Comparison of ENCODE assay signal across 17 cellular contexts in genomic region chr20:5513975-5514516, GRCh38.
A peak's percentile ranks its signal among the peaks of the same experiment; 100 is the strongest.
DNase-seq lines count a peak whose midpoint lies in the region; TF ChIP-seq lines count a peak whose summit lies in the region.
"Had no signal": no experiment of that assay in that cellular context is flagged by ENCODE, and none has a peak within 500 bp of the region (broad histone marks: within the 10 kb centered on the region; RNA-seq: fewer than 3 reads in every experiment).

No MANE protein-coding gene starts in this region.

- TF ChIP-seq CTCF in colonic mucosa (IDR thresholded peaks at IDR 0.05): no peak
- no peak for TF ChIP-seq CTCF in nephron progenitor cell (IDR thresholded peaks at IDR 0.05)

- H3K27me3 ChIP-seq in colonic mucosa: no peaks in the 10 kb centered on the region
- H3K27me3 ChIP-seq in mucosa of rectum (ENCODE audit: control insufficient read depth in 2 of 2, insufficient read depth in 2 of 2, low read length in 2 of 2): no peaks in the 10 kb centered on the region

- H3K36me3 ChIP-seq in colonic mucosa (no peaks in the 10 kb centered on the region), mucosa of rectum (ENCODE audit: control insufficient read depth in 2 of 2, insufficient read depth in 2 of 2, low read length in 2 of 2) (no peaks in the 10 kb centered on the region)

- H3K9me3 Mint-ChIP-seq in nephron progenitor cell: peaks cover 4% of the 10 kb centered on the region
- H3K9me3 Mint-ChIP-seq: CD4-positive, alpha-beta T cell; effector memory CD8-positive, alpha-beta T cell; natural killer cell treated with Interleukin-12 subunit alpha and Interleukin-12 subunit beta and Interleukin-15 and Interleukin-18, amount 100 ng/mL, for 72 hours; stimulated activated memory B cell treated with anti-CD40 and anti-IgM and Interleukin-4, amounts not matched to agents 10 μg/mL and 1 μg/mL and 100 μg/mL, for 72 hours had no signal

- H3K27ac ChIP-seq in colonic mucosa: peak overlapping the region; percentile 68
- peak overlapping the region; percentile 67 to 86 for H3K27ac ChIP-seq in mucosa of rectum (ENCODE audit: low read depth in 2 of 2, low read length in 2 of 2)
- H3K27ac ChIP-seq: VCaP had no signal

- DNase-seq in DMS53 (lab: John Stamatoyannopoulos, UW) (peak; percentile 77), M059J (ENCODE audit: low read depth) (peak; percentile 93), colonic mucosa (peak; percentile 66), islet precursor cell (no peak), NCI-H82 (lab: John Stamatoyannopoulos, UW) (no peak), nephron progenitor cell (no peak), NCI-H2196 treated with DMSO at 0.1 percent for 48 hours (lab: John Stamatoyannopoulos, UW; ENCODE audit: unreplicated experiment) (no peak)
- DNase-seq: activated gamma-delta T cell; CD4-positive, alpha-beta T cell; effector memory CD8-positive, alpha-beta T cell; NCI-H1105; right cardiac atrium; stimulated activated CD4-positive, alpha-beta T cell treated with anti-CD3 and anti-CD28 coated beads, Interleukin-4, amount 100 ng/mL, for 4 hours had no signal

- no peak overlapping the region for H3K27ac Mint-ChIP-seq in nephron progenitor cell
- H3K27ac Mint-ChIP-seq: CD4-positive, alpha-beta T cell; effector memory CD8-positive, alpha-beta T cell; natural killer cell treated with Interleukin-12 subunit alpha and Interleukin-12 subunit beta and Interleukin-15 and Interleukin-18, amount 100 ng/mL, for 72 hours; stimulated activated memory B cell treated with anti-CD40 and anti-IgM and Interleukin-4, amounts not matched to agents 10 μg/mL and 1 μg/mL and 100 μg/mL, for 72 hours had no signal

- intact Hi-C loops in colonic mucosa (cut with DNase I): no loop called here

- H3K4me3 Mint-ChIP-seq in nephron progenitor cell: no peak overlapping the region
- H3K4me3 Mint-ChIP-seq: CD4-positive, alpha-beta T cell; effector memory CD8-positive, alpha-beta T cell; natural killer cell treated with Interleukin-12 subunit alpha and Interleukin-12 subunit beta and Interleukin-15 and Interleukin-18, amount 100 ng/mL, for 72 hours; stimulated activated memory B cell treated with anti-CD40 and anti-IgM and Interleukin-4, amounts not matched to agents 10 μg/mL and 1 μg/mL and 100 μg/mL, for 72 hours had no signal

- no peaks in the 10 kb centered on the region for H3K9me3 ChIP-seq in colonic mucosa
- no peaks in the 10 kb centered on the region for H3K9me3 ChIP-seq in mucosa of rectum (ENCODE audit: control insufficient read depth in 2 of 2, low read length in 2 of 2)

- H3K27me3 Mint-ChIP-seq in nephron progenitor cell (ENCODE audit: low read depth, poor library complexity): peaks cover 4% of the 10 kb centered on the region
- H3K27me3 Mint-ChIP-seq: CD4-positive, alpha-beta T cell; effector memory CD8-positive, alpha-beta T cell; natural killer cell treated with Interleukin-12 subunit alpha and Interleukin-12 subunit beta and Interleukin-15 and Interleukin-18, amount 100 ng/mL, for 72 hours; stimulated activated memory B cell treated with anti-CD40 and anti-IgM and Interleukin-4, amounts not matched to agents 10 μg/mL and 1 μg/mL and 100 μg/mL, for 72 hours had no signal

- H3K4me1 Mint-ChIP-seq in nephron progenitor cell: peaks cover 4% of the 10 kb centered on the region
- H3K4me1 Mint-ChIP-seq: stimulated activated memory B cell treated with anti-CD40 and anti-IgM and Interleukin-4, amounts not matched to agents 10 μg/mL and 1 μg/mL and 100 μg/mL, for 72 hours had no signal

- H3K36me3 Mint-ChIP-seq in nephron progenitor cell (ENCODE audit: low read depth): no peaks in the 10 kb centered on the region
- H3K36me3 Mint-ChIP-seq: natural killer cell treated with Interleukin-12 subunit alpha and Interleukin-12 subunit beta and Interleukin-15 and Interleukin-18, amount 100 ng/mL, for 72 hours had no signal

- H3K4me1 ChIP-seq in colonic mucosa (no peaks in the 10 kb centered on the region), mucosa of rectum (ENCODE audit: control insufficient read depth in 2 of 2, insufficient read depth in 2 of 2, low read length in 2 of 2) (peaks cover 0 to 10% of the 10 kb centered on the region in 2 donors)

- H3K4me3 ChIP-seq in colonic mucosa (no peak overlapping the region), mucosa of rectum (ENCODE audit: low read length in 2 of 2) (no peak overlapping the region)

- H3K9ac ChIP-seq in colonic mucosa (ENCODE audit: low read depth in 2 of 2, low read length in 2 of 2): peak overlapping the region in 1 of 2 donors; percentile 39
- H3K9ac ChIP-seq in mucosa of rectum (ENCODE audit: low read depth in 1 of 2, low read length in 2 of 2): peak overlapping the region in 1 of 2 donors; percentile 62

Comparison
In these comparisons a context has a peak if more than half of its experiments do, and no peak if none do; other contexts are left out.
1. DNase-seq: peak in DMS53 (single experiment), M059J (single experiment) and colonic mucosa (single experiment); none in islet precursor cell (single experiment), NCI-H82 (single experiment), nephron progenitor cell (single experiment) and NCI-H2196 treated with DMSO at 0.1 percent for 48 hours (single experiment).